23 cellular contexts compared by ENCODE assay signal in the genomic region with DNA sequence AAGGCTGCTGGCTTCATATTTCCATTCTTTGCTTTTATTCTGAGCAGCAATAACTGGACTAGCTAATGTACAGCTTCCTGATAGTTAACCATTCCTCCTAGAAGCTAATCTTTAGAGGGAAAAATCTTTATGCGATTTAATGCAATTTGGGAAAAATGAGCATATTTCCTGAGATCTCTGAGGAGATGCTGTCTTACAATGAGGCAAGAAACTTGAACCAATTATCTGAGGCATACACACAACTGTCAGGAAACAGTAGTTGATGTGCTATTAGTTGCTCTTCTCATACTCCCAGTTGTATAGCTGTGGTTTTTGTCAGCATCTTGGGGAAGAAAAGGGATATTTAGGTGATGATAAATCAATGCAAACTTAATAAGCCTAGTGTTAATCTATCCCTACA.
"Had no signal": no experiment of that assay in that cellular context is flagged by ENCODE, and none has a peak within 500 bp of the region (broad histone marks: within the 10 kb centered on the region; RNA-seq: fewer than 3 reads in every experiment).

No MANE protein-coding gene starts in this region.

- H3K79me2 ChIP-seq: hepatocyte had no signal

- H3K27me3 ChIP-seq: dorsolateral prefrontal cortex, esophagus muscularis mucosa, foreskin keratinocyte, gastroesophageal sphincter, heart left ventricle, hepatocyte, left lung had no signal

- H3K4me1 ChIP-seq: esophagus muscularis mucosa, gastroesophageal sphincter, left lung, lower lobe of right lung had no signal

- FAIRE-seq: colon, endothelial cell of umbilical vein, frontal cortex had no signal

- ATAC-seq: gastroesophageal sphincter; heart left ventricle; left cardiac atrium; left lung; left ventricle myocardium superior; lower lobe of right lung; naive thymus-derived CD4-positive, alpha-beta T cell had no signal

- H3K9me3 ChIP-seq: esophagus muscularis mucosa, gastroesophageal sphincter, left lung, lower lobe of right lung had no signal

- H3K4me3 ChIP-seq: coronary artery, dorsolateral prefrontal cortex, esophagus muscularis mucosa, gastroesophageal sphincter, heart left ventricle, hepatocyte, left lung, lower lobe of right lung had no signal

- DNase-seq: dermis blood vessel endothelial cell; dorsolateral prefrontal cortex; effector CD4-positive, alpha-beta T cell; effector memory CD4-positive, alpha-beta T cell; foreskin keratinocyte; heart left ventricle; hypothalamus; immature natural killer cell; islet precursor cell; left cardiac atrium; left lung; left ventricle myocardium superior; lower lobe of right lung; mesendoderm; midbrain; naive thymus-derived CD4-positive, alpha-beta T cell had no signal

- H2AFZ ChIP-seq: hepatocyte had no signal

- H3K36me3 ChIP-seq: esophagus muscularis mucosa, gastroesophageal sphincter, heart left ventricle, left lung, lower lobe of right lung had no signal

- H3K4me2 ChIP-seq: hepatocyte had no signal

- H3K27ac ChIP-seq: coronary artery, dorsolateral prefrontal cortex, esophagus muscularis mucosa, foreskin keratinocyte, gastroesophageal sphincter, heart left ventricle, hepatocyte, left lung, lower lobe of right lung had no signal
